Comparison of ENCODE assay signal across 25 cellular contexts in the genomic region with DNA sequence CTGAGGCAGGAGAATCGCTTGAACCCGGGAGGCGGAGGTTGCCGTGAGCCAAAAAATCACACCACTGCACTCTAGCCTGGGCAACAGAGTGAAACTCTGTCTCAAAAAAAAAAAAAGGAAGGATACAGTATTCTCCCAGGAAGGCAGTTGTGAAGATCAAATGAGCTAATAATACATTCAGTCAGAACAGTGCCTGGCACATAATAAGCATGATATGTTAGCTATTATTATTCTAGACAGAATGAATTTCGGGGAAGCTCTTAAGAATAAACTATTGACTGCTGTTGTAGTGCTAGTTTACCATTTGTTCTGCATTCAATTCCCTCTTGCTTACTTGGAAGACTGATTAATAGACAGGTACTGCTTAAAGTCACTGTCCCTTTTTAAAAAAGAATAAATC. TPM values are rescaled to one million over a fixed set of nuclear protein-coding genes. Genes with fewer than 3 reads are reported as not detected.
DNase-seq lines count a peak whose midpoint lies in the region; ATAC-seq and TF ChIP-seq lines count a peak whose summit lies in the region.
"Had no signal": no experiment of that assay in that cellular context is flagged by ENCODE, and none has a peak within 500 bp of the region (broad histone marks: within the 10 kb centered on the region; RNA-seq: fewer than 3 reads in every experiment).

No MANE protein-coding gene starts in this region.

- no peak overlapping the region for H3K4me3 ChIP-seq in heart left ventricle
- no peak overlapping the region for H3K4me3 ChIP-seq in right atrium auricular region
- H3K4me3 ChIP-seq: A549, GM12878 had no signal

- 76 to 85% (median 81%) methylated on average over 4 to 5 of the region's 5 CpGs for WGBS in heart left ventricle, 4 donors

- DNase-seq in T-helper 2 cell treated with Interferon-gamma antibody and Interleukin-4, amounts not matched to agents 5 μg/mL and 100 μg/mL, for 36 hours (ENCODE audit: low spot score) = no peak
- DNase-seq in T-helper 2 cell = no peak
- no peak for DNase-seq in heart left ventricle
- DNase-seq in right atrium auricular region (ENCODE audit: low spot score) = no peak
- no peak for DNase-seq in left ventricle myocardium superior
- no peak for DNase-seq in left cardiac atrium
- no peak for DNase-seq in CD14-positive monocyte (ENCODE audit: low spot score)
- no peak for DNase-seq in stimulated activated naive CD8-positive, alpha-beta T cell treated with anti-CD3 and anti-CD28 coated beads, Interleukin-15, amount 100 ng/mL, for 72 hours
- DNase-seq: AML-193; CD4-positive, alpha-beta memory T cell; CD4-positive, CD25-positive, alpha-beta regulatory T cell; CD8-positive, alpha-beta memory T cell; COR-L47; DMS 273 treated with DMSO at 0.1 percent for 48 hours; DMS153; DMS53; DMS79; DND-41; EL; GDM1 had no signal

- no peaks in the 10 kb centered on the region for H3K9me3 Mint-ChIP-seq in T-helper 2 cell treated with Interferon-gamma antibody and Interleukin-4, amounts not matched to agents 5 μg/mL and 100 μg/mL, for 36 hours
- H3K9me3 Mint-ChIP-seq in CD14-positive monocyte = peaks cover 0 to 3% (median 0%) of the 10 kb centered on the region in 7 donors
- no peaks in the 10 kb centered on the region for H3K9me3 Mint-ChIP-seq in stimulated activated naive CD8-positive, alpha-beta T cell treated with anti-CD3 and anti-CD28 coated beads, Interleukin-15, amount 100 ng/mL, for 72 hours
- H3K9me3 Mint-ChIP-seq: CD4-positive, alpha-beta memory T cell; CD8-positive, alpha-beta memory T cell had no signal

- H3K4me1 Mint-ChIP-seq in T-helper 2 cell treated with Interferon-gamma antibody and Interleukin-4, amounts not matched to agents 5 μg/mL and 100 μg/mL, for 36 hours (ENCODE audit: low read depth) = no peaks in the 10 kb centered on the region
- peaks cover 37% of the 10 kb centered on the region for H3K4me1 Mint-ChIP-seq in CD14-positive monocyte
- no peaks in the 10 kb centered on the region for H3K4me1 Mint-ChIP-seq in stimulated activated naive CD8-positive, alpha-beta T cell treated with anti-CD3 and anti-CD28 coated beads, Interleukin-15, amount 100 ng/mL, for 72 hours
- H3K4me1 Mint-ChIP-seq: B cell; CD4-positive, alpha-beta memory T cell; CD4-positive, CD25-positive, alpha-beta regulatory T cell; CD8-positive, alpha-beta memory T cell had no signal

- H3K27ac Mint-ChIP-seq in T-helper 2 cell treated with Interferon-gamma antibody and Interleukin-4, amounts not matched to agents 5 μg/mL and 100 μg/mL, for 36 hours = peak overlapping the region; percentile 10
- peak overlapping the region in 3 of 7 donors; percentile 53 to 74 (median 68) for H3K27ac Mint-ChIP-seq in CD14-positive monocyte
- no peak overlapping the region for H3K27ac Mint-ChIP-seq in stimulated activated naive CD8-positive, alpha-beta T cell treated with anti-CD3 and anti-CD28 coated beads, Interleukin-15, amount 100 ng/mL, for 72 hours
- H3K27ac Mint-ChIP-seq: B cell; CD4-positive, alpha-beta memory T cell; CD4-positive, CD25-positive, alpha-beta regulatory T cell; CD8-positive, alpha-beta memory T cell had no signal

- H3K27ac ChIP-seq in heart left ventricle (no peak overlapping the region), right atrium auricular region (no peak overlapping the region)
- H3K27ac ChIP-seq: 22Rv1, A549, C4-2B had no signal

- H3K27me3 Mint-ChIP-seq in T-helper 2 cell treated with Interferon-gamma antibody and Interleukin-4, amounts not matched to agents 5 μg/mL and 100 μg/mL, for 36 hours (ENCODE audit: low read depth) = peaks cover 5% of the 10 kb centered on the region
- H3K27me3 Mint-ChIP-seq in CD14-positive monocyte (ENCODE audit: low read depth in 3 of 3) = peaks cover 0 to 5% (median 5%) of the 10 kb centered on the region in 3 donors
- H3K27me3 Mint-ChIP-seq in stimulated activated naive CD8-positive, alpha-beta T cell treated with anti-CD3 and anti-CD28 coated beads, Interleukin-15, amount 100 ng/mL, for 72 hours = peaks cover 19% of the 10 kb centered on the region

- H3K4me1 ChIP-seq in heart left ventricle (peaks cover 0 to 6% (median 0%) of the 10 kb centered on the region in 12 donors), right atrium auricular region (no peaks in the 10 kb centered on the region)
- H3K4me1 ChIP-seq: A549 had no signal

- intact Hi-C loops in heart left ventricle (cut with DNase I) (loop anchor here in 3 of 10 donors (10.0 kb wide), 2 partner anchors 119 to 129 kb away; no protein-coding TSS in a partner anchor), left ventricle myocardium superior (cut with micrococcal nuclease) (no loop called here), left cardiac atrium (cut with DNase I) (no loop called here), CD14-positive monocyte (cut with micrococcal nuclease) (no loop called here)

- peaks cover 0 to 10% (median 0%) of the 10 kb centered on the region in 12 donors for H3K9me3 ChIP-seq in heart left ventricle
- H3K9me3 ChIP-seq in right atrium auricular region = peaks cover 0 to 3% of the 10 kb centered on the region in 2 donors

- TF ChIP-seq POLR2A in heart left ventricle (IDR thresholded peaks at IDR 0.05) = no peak

- TF ChIP-seq CTCF in heart left ventricle (IDR thresholded peaks at IDR 0.05) (no peak), right atrium auricular region (IDR thresholded peaks at IDR 0.05) (no peak), CD14-positive monocyte (IDR thresholded peaks at IDR 0.05) (no peak)

- H3K36me3 ChIP-seq in heart left ventricle (no peaks in the 10 kb centered on the region), right atrium auricular region (peaks cover 8% of the 10 kb centered on the region)

- H3K36me3 Mint-ChIP-seq in T-helper 2 cell treated with Interferon-gamma antibody and Interleukin-4, amounts not matched to agents 5 μg/mL and 100 μg/mL, for 36 hours (ENCODE audit: low read depth) = no peaks in the 10 kb centered on the region
- H3K36me3 Mint-ChIP-seq in CD14-positive monocyte = no peaks in the 10 kb centered on the region
- H3K36me3 Mint-ChIP-seq: CD4-positive, alpha-beta memory T cell; CD4-positive, CD25-positive, alpha-beta regulatory T cell had no signal

- ATAC-seq in heart left ventricle = peak; percentile 47 to 73 (median 50)
- peak; percentile 61 for ATAC-seq in left ventricle myocardium superior
- ATAC-seq in left cardiac atrium = no peak
- ATAC-seq in stimulated activated naive CD8-positive, alpha-beta T cell treated with anti-CD3 and anti-CD28 coated beads, Interleukin-15, amount 100 ng/mL, for 72 hours = no peak
- ATAC-seq: A549, GM12878 had no signal

- H3K4me3 Mint-ChIP-seq in T-helper 2 cell treated with Interferon-gamma antibody and Interleukin-4, amounts not matched to agents 5 μg/mL and 100 μg/mL, for 36 hours = no peak overlapping the region
- peak overlapping the region; percentile 66 to 81 for H3K4me3 Mint-ChIP-seq in CD14-positive monocyte
- H3K4me3 Mint-ChIP-seq in stimulated activated naive CD8-positive, alpha-beta T cell treated with anti-CD3 and anti-CD28 coated beads, Interleukin-15, amount 100 ng/mL, for 72 hours = no peak overlapping the region
- H3K4me3 Mint-ChIP-seq: B cell; CD4-positive, alpha-beta memory T cell; CD4-positive, CD25-positive, alpha-beta regulatory T cell; CD8-positive, alpha-beta memory T cell had no signal

- H3K27me3 ChIP-seq in heart left ventricle = no peaks in the 10 kb centered on the region
- no peaks in the 10 kb centered on the region for H3K27me3 ChIP-seq in right atrium auricular region

RNA-seq across cellular contexts. Expression of a gene that starts 40.6 kb away (rescaled TPM):
- total RNA-seq in heart left ventricle (10 to 100 TPM; 34.7 to 72.3 (median 55.5) TPM), right atrium auricular region (10 to 100 TPM; 25.2 to 29.9 TPM), left ventricle myocardium superior (67.4 TPM), left cardiac atrium (10 to 100 TPM; 46.4 to 67.6 TPM)
- polyA plus RNA-seq in heart left ventricle (10 to 100 TPM; 38.9 to 72.0 TPM), CD14-positive monocyte (1 to 10 TPM; 5.9 to 7.8 TPM)

RNA-seq across cellular contexts. Expression of a gene that starts 40.7 kb away (rescaled TPM):
- total RNA-seq in heart left ventricle (10 to 100 TPM in 7 of 9 donors, 1 to 10 TPM in 2; 8.9 to 17.8 (median 14.0) TPM), right atrium auricular region (10 to 100 TPM; 10.4 to 11.1 TPM), left ventricle myocardium superior (13.7 TPM), left cardiac atrium (10 to 100 TPM; 11.6 to 18.7 TPM)
- polyA plus RNA-seq in heart left ventricle (10 to 100 TPM; 12.1 to 19.0 TPM), CD14-positive monocyte (1 to 10 TPM; 1.7 to 2.3 TPM)

Comparison
In these comparisons a context has a peak if more than half of its experiments do, and no peak if none do; other contexts are left out.
1. ATAC-seq: peak in heart left ventricle (4 of 4) and left ventricle myocardium superior (single experiment); none in left cardiac atrium (0 of 2) and stimulated activated naive CD8-positive, alpha-beta T cell treated with anti-CD3 and anti-CD28 coated beads, Interleukin-15, amount 100 ng/mL, for 72 hours (single experiment).
2. H3K4me3 Mint-ChIP-seq: peak in CD14-positive monocyte (2 of 2); none in T-helper 2 cell treated with Interferon-gamma antibody and Interleukin-4, amounts not matched to agents 5 μg/mL and 100 μg/mL, for 36 hours (single experiment) and stimulated activated naive CD8-positive, alpha-beta T cell treated with anti-CD3 and anti-CD28 coated beads, Interleukin-15, amount 100 ng/mL, for 72 hours (0 of 2).